1 cellular context compared by ENCODE assay signal in genomic region chr5:138575194-138576015, GRCh38.
TF ChIP-seq lines count a peak whose summit lies in the region.

TSS of gene HSPA9 (minus strand) at chr5:138575401. CDS start at chr5:138575318, 83 bp downstream.

TF ChIP-seq in HEK293, 187 proteins besides CTCF, POLR2A, EP300 and RAD21 (continued from another document and continues in another):
- TF ChIP-seq, protein P1, sequence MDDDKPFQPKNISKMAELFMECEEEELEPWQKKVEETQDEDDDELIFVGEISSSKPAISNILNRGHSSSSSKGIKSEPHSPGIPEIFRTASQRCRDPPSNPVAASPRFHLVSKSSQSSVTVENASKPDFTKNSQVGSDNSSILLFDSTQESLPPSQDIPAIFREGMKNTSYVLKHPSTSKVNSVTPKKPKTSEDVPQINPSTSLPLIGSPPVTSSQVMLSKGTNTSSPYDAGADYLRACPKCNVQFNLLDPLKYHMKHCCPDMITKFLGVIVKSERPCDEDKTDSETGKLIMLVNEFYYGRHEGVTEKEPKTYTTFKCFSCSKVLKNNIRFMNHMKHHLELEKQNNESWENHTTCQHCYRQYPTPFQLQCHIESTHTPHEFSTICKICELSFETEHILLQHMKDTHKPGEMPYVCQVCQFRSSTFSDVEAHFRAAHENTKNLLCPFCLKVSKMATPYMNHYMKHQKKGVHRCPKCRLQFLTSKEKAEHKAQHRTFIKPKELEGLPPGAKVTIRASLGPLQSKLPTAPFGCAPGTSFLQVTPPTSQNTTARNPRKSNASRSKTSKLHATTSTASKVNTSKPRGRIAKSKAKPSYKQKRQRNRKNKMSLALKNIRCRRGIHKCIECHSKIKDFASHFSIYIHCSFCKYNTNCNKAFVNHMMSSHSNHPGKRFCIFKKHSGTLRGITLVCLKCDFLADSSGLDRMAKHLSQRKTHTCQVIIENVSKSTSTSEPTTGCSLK (tag by site-specific recombination; IDR thresholded peaks at IDR 0.05) = no peak
- TF ChIP-seq ZNF777 (tag by site-specific recombination; IDR thresholded peaks at IDR 0.05; ENCODE audit: borderline replicate concordance) (peak; percentile 74; the same call in 1 of the 2 replicates), ZBTB17 (tag by site-specific recombination; IDR thresholded peaks at IDR 0.05) (peak; percentile 88), SALL2 (tag by site-specific recombination; IDR thresholded peaks at IDR 0.05; ENCODE audit: borderline replicate concordance) (no peak), ZNF518A (tag by site-specific recombination; conservative IDR thresholded peaks at IDR 0.05; ENCODE audit: low read depth) (peak; percentile 86), EGR2 (tag by site-specific recombination; IDR thresholded peaks at IDR 0.05; ENCODE audit: low read depth) (peak; percentile 78; the same call in 1 of the 2 replicates), ZNF354C (tag by site-specific recombination; IDR thresholded peaks at IDR 0.05; ENCODE audit: borderline replicate concordance, low read depth) (no peak), OSR2 (tag by site-specific recombination; IDR thresholded peaks at IDR 0.05) (peak; percentile 71), ZNF768 (tag by site-specific recombination; IDR thresholded peaks at IDR 0.05) (no peak), PRDM1 (tag by site-specific recombination; IDR thresholded peaks at IDR 0.05) (no peak), ZBTB48 (tag by site-specific recombination; IDR thresholded peaks at IDR 0.05) (no peak), ZNF394 (tag by site-specific recombination; IDR thresholded peaks at IDR 0.05; ENCODE audit: borderline replicate concordance) (peak; percentile 60; the same call in 1 of the 2 replicates), KLF1 (tag by site-specific recombination; IDR thresholded peaks at IDR 0.05) (peak; percentile 53), ZNF211 (tag by site-specific recombination; IDR thresholded peaks at IDR 0.05; ENCODE audit: low read depth) (no peak), ZNF311 (tag by site-specific recombination; IDR thresholded peaks at IDR 0.05; ENCODE audit: borderline replicate concordance) (no peak), ZNF324 (tag by site-specific recombination; IDR thresholded peaks at IDR 0.05) (peak; percentile 84; the same call in 1 of the 2 replicates), ZNF335 (tag by site-specific recombination; conservative IDR thresholded peaks at IDR 0.05) (peak; percentile 100), ZNF121 (tag by site-specific recombination; IDR thresholded peaks at IDR 0.05) (no peak), ZNF223 (tag by site-specific recombination; IDR thresholded peaks at IDR 0.05) (no peak), ZFP69B (tag by site-specific recombination; IDR thresholded peaks at IDR 0.05) (peak; percentile 50; the same call in 1 of the 2 replicates), ZNF148 (tag by site-specific recombination; IDR thresholded peaks at IDR 0.05; ENCODE audit: borderline replicate concordance) (no peak), ZNF404 (tag by site-specific recombination; IDR thresholded peaks at IDR 0.05) (no peak), ZNF664 (tag by site-specific recombination; IDR thresholded peaks at IDR 0.05) (no peak), ZNF274 (IDR thresholded peaks at IDR 0.05; ENCODE audit: low read length) (no peak), ZNF274 (tag by site-specific recombination; IDR thresholded peaks at IDR 0.05; ENCODE audit: borderline replicate concordance) (no peak), ZNF248 (tag by site-specific recombination; IDR thresholded peaks at IDR 0.05) (no peak), ZNF221 (tag by site-specific recombination; IDR thresholded peaks at IDR 0.05; ENCODE audit: borderline replicate concordance) (no peak), BCL11B (tag by site-specific recombination; IDR thresholded peaks at IDR 0.05; ENCODE audit: low read depth) (no peak), HOXA7 (CRISPR knock-in tag; IDR thresholded peaks at IDR 0.05; ENCODE audit: borderline replicate concordance) (no peak), MYNN (tag by site-specific recombination; IDR thresholded peaks at IDR 0.05; ENCODE audit: borderline replicate concordance) (no peak), GFI1B (tag by site-specific recombination; IDR thresholded peaks at IDR 0.05) (no peak; the same call in 1 of the 2 replicates)
- TF ChIP-seq, protein P2, sequence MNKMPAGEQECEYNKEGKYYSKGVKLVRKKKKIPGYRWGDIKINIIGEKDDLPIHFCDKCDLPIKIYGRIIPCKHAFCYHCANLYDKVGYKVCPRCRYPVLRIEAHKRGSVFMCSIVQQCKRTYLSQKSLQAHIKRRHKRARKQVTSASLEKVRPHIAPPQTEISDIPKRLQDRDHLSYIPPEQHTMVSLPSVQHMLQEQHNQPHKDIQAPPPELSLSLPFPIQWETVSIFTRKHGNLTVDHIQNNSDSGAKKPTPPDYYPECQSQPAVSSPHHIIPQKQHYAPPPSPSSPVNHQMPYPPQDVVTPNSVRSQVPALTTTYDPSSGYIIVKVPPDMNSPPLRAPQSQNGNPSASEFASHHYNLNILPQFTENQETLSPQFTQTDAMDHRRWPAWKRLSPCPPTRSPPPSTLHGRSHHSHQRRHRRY (tag by site-specific recombination; IDR thresholded peaks at IDR 0.05) = no peak
- TF ChIP-seq, protein P3, sequence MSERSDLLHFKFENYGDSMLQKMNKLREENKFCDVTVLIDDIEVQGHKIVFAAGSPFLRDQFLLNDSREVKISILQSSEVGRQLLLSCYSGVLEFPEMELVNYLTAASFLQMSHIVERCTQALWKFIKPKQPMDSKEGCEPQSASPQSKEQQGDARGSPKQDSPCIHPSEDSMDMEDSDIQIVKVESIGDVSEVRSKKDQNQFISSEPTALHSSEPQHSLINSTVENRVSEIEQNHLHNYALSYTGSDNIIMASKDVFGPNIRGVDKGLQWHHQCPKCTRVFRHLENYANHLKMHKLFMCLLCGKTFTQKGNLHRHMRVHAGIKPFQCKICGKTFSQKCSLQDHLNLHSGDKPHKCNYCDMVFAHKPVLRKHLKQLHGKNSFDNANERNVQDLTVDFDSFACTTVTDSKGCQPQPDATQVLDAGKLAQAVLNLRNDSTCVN (tag by site-specific recombination; optimal IDR thresholded peaks at IDR 0.05) = peak; percentile 99
- TF ChIP-seq, protein P4, sequence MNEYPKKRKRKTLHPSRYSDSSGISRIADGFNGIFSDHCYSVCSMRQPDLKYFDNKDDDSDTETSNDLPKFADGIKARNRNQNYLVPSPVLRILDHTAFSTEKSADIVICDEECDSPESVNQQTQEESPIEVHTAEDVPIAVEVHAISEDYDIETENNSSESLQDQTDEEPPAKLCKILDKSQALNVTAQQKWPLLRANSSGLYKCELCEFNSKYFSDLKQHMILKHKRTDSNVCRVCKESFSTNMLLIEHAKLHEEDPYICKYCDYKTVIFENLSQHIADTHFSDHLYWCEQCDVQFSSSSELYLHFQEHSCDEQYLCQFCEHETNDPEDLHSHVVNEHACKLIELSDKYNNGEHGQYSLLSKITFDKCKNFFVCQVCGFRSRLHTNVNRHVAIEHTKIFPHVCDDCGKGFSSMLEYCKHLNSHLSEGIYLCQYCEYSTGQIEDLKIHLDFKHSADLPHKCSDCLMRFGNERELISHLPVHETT (tag by site-specific recombination; IDR thresholded peaks at IDR 0.05) = peak; percentile 95
- TF ChIP-seq, protein P5, sequence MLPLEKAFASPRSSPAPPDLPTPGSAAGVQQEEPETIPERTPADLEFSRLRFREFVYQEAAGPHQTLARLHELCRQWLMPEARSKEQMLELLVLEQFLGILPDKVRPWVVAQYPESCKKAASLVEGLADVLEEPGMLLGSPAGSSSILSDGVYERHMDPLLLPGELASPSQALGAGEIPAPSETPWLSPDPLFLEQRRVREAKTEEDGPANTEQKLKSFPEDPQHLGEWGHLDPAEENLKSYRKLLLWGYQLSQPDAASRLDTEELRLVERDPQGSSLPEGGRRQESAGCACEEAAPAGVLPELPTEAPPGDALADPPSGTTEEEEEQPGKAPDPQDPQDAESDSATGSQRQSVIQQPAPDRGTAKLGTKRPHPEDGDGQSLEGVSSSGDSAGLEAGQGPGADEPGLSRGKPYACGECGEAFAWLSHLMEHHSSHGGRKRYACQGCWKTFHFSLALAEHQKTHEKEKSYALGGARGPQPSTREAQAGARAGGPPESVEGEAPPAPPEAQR (tag by site-specific recombination; IDR thresholded peaks at IDR 0.05) = peak; percentile 87
- TF ChIP-seq, protein P6, sequence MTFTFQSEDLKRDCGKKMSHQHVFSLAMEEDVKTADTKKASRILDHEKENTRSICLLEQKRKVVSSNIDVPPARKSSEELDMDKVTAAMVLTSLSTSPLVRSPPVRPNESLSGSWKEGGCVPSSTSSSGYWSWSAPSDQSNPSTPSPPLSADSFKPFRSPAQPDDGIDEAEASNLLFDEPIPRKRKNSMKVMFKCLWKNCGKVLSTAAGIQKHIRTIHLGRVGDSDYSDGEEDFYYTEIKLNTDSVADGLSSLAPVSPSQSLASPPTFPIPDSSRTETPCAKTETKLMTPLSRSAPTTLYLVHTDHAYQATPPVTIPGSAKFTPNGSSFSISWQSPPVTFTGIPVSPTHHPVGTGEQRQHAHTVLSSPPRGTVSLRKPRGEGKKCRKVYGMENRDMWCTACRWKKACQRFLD (tag by site-specific recombination; IDR thresholded peaks at IDR 0.05) = no peak
- TF ChIP-seq, protein P7, sequence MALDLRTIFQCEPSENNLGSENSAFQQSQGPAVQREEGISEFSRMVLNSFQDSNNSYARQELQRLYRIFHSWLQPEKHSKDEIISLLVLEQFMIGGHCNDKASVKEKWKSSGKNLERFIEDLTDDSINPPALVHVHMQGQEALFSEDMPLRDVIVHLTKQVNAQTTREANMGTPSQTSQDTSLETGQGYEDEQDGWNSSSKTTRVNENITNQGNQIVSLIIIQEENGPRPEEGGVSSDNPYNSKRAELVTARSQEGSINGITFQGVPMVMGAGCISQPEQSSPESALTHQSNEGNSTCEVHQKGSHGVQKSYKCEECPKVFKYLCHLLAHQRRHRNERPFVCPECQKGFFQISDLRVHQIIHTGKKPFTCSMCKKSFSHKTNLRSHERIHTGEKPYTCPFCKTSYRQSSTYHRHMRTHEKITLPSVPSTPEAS (tag by site-specific recombination; IDR thresholded peaks at IDR 0.05) = no peak
- TF ChIP-seq, protein P8, sequence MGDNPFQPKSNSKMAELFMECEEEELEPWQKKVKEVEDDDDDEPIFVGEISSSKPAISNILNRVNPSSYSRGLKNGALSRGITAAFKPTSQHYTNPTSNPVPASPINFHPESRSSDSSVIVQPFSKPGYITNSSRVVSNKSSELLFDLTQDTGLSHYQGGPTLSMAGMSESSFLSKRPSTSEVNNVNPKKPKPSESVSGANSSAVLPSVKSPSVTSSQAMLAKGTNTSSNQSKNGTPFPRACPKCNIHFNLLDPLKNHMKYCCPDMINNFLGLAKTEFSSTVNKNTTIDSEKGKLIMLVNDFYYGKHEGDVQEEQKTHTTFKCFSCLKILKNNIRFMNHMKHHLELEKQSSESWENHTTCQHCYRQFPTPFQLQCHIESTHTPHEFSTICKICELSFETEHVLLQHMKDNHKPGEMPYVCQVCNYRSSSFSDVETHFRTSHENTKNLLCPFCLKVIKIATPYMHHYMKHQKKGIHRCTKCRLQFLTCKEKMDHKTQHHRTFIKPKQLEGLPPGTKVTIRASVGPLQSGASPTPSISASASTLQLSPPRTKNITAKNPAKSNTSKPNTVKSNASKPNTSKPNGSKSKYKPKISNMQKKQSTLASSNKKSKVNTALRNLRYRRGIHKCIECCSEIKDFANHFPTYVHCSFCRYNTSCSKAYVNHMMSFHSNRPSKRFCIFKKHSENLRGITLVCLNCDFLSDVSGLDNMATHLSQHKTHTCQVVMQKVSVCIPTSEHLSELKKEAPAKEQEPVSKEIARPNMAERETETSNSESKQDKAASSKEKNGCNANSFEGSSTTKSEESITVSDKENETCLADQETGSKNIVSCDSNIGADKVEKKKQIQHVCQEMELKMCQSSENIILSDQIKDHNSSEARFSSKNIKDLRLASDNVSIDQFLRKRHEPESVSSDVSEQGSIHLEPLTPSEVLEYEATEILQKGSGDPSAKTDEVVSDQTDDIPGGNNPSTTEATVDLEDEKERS (tag by site-specific recombination; IDR thresholded peaks at IDR 0.05) = 0 out of 2 replicates have a peak, but pooled peaks have one; percentile 58
